Comparison of ENCODE assay signal across 34 cellular contexts in genomic region chr1:168842916-168843315, GRCh38.
DNase-seq lines count a peak whose midpoint lies in the region; ATAC-seq and TF ChIP-seq lines count a peak whose summit lies in the region.
"Had no signal": no experiment of that assay in that cellular context is flagged by ENCODE, and none has a peak within 500 bp of the region (broad histone marks: within the 10 kb centered on the region; RNA-seq: fewer than 3 reads in every experiment).

No MANE protein-coding gene starts in this region.

- H2BK15ac ChIP-seq in neuronal stem cell (ENCODE audit: low read length), result no peak overlapping the region

- H3K9ac ChIP-seq in Karpas-422 (ENCODE audit: low read length), result no peak overlapping the region
- no peak overlapping the region for H3K9ac ChIP-seq in neuronal stem cell (ENCODE audit: low read depth, low read length, poor library complexity)

- no peak overlapping the region for H2AK5ac ChIP-seq in neuronal stem cell (ENCODE audit: low read depth, low read length)

- no peaks in the 10 kb centered on the region for H3K4me1 ChIP-seq in Karpas-422 (ENCODE audit: low read length)
- H3K4me1 ChIP-seq in mucosa of descending colon (ENCODE audit: low read depth), result peaks cover 13% of the 10 kb centered on the region
- peaks cover 6% of the 10 kb centered on the region for H3K4me1 ChIP-seq in A673 (ENCODE audit: insufficient read depth, low read length, poor library complexity, severe bottlenecking)
- H3K4me1 ChIP-seq in neuronal stem cell (ENCODE audit: control insufficient read depth in 2 of 2, insufficient read depth in 1 of 2, low read depth in 1 of 2, low read length in 2 of 2), result no peaks in the 10 kb centered on the region
- H3K4me1 ChIP-seq: gastroesophageal sphincter, prostate gland, sigmoid colon, SJSA1, suprapubic skin had no signal

- H3K36me3 ChIP-seq in Karpas-422 (ENCODE audit: insufficient read depth, low read length), result no peaks in the 10 kb centered on the region
- H3K36me3 ChIP-seq in mucosa of descending colon (ENCODE audit: low read depth), result no peaks in the 10 kb centered on the region
- no peaks in the 10 kb centered on the region for H3K36me3 ChIP-seq in A673 (ENCODE audit: insufficient read depth, low read length, poor library complexity, severe bottlenecking)
- H3K36me3 ChIP-seq in neuronal stem cell (replicated peaks in 1 of 2; ENCODE audit: control insufficient read depth in 2 of 2, insufficient read depth in 2 of 2, low read length in 2 of 2), result no peaks in the 10 kb centered on the region
- H3K36me3 ChIP-seq: cardiac muscle cell, gastroesophageal sphincter, prostate gland, sigmoid colon, SJSA1, suprapubic skin had no signal

- H3K9me3 ChIP-seq in Karpas-422 (ENCODE audit: low read length), result no peaks in the 10 kb centered on the region
- no peaks in the 10 kb centered on the region for H3K9me3 ChIP-seq in mucosa of descending colon
- H3K9me3 ChIP-seq in A673 (ENCODE audit: low read depth, low read length, poor library complexity, severe bottlenecking), result no peaks in the 10 kb centered on the region
- H3K9me3 ChIP-seq in neuronal stem cell (replicated peaks in 1 of 2; ENCODE audit: control insufficient read depth in 2 of 2, insufficient read depth in 1 of 2, low read depth in 1 of 2, low read length in 2 of 2), result no peaks in the 10 kb centered on the region
- H3K9me3 ChIP-seq: gastroesophageal sphincter, prostate gland, sigmoid colon, SJSA1, suprapubic skin had no signal

- H3K18ac ChIP-seq in neuronal stem cell (ENCODE audit: low read length), result no peak overlapping the region

- H3K9me2 ChIP-seq in Karpas-422 (replicated peaks; ENCODE audit: insufficient read depth, low read length), result no peaks in the 10 kb centered on the region

- no peak overlapping the region for H4K91ac ChIP-seq in neuronal stem cell (ENCODE audit: low read depth, low read length, poor library complexity)

- H3K4me3 ChIP-seq in Karpas-422 (ENCODE audit: low read length) (no peak overlapping the region), dorsolateral prefrontal cortex (no peak overlapping the region), mucosa of descending colon (no peak overlapping the region), A673 (ENCODE audit: low read depth, low read length, poor library complexity, severe bottlenecking) (no peak overlapping the region), neuronal stem cell (ENCODE audit: low read length in 2 of 2) (no peak overlapping the region)
- H3K4me3 ChIP-seq: cardiac muscle cell, gastroesophageal sphincter, prostate gland, sigmoid colon, SJSA1, suprapubic skin had no signal

- no peak for TF ChIP-seq CTCF in dorsolateral prefrontal cortex (IDR thresholded peaks at IDR 0.05 in 54 of 56, conservative IDR thresholded peaks at IDR 0.05 in 2 of 56; ENCODE audit: low read depth in 1 of 56, partially characterized antibody in 56 of 56)
- no peak for TF ChIP-seq CTCF in mucosa of descending colon (IDR thresholded peaks at IDR 0.05)
- TF ChIP-seq CTCF in A673 (conservative IDR thresholded peaks at IDR 0.05; ENCODE audit: low read depth, low read length), result no peak

- H2BK12ac ChIP-seq in neuronal stem cell (ENCODE audit: low read length), result no peak overlapping the region

- no peak overlapping the region for H2AFZ ChIP-seq in Karpas-422 (ENCODE audit: low read length)
- H2AFZ ChIP-seq in neuronal stem cell (ENCODE audit: low read length), result no peak overlapping the region

- H3K23ac ChIP-seq in neuronal stem cell (ENCODE audit: low read depth, low read length, poor library complexity), result no peak overlapping the region

- no peaks in the 10 kb centered on the region for H4K20me1 ChIP-seq in Karpas-422 (ENCODE audit: insufficient read depth, low read depth, low read length)

- H3K27me3 ChIP-seq in Karpas-422 (ENCODE audit: low read length), result no peaks in the 10 kb centered on the region
- no peaks in the 10 kb centered on the region for H3K27me3 ChIP-seq in dorsolateral prefrontal cortex
- no peaks in the 10 kb centered on the region for H3K27me3 ChIP-seq in A673 (replicated peaks; ENCODE audit: insufficient read depth, low read depth, low read length, poor library complexity)
- H3K27me3 ChIP-seq in neuronal stem cell (ENCODE audit: control insufficient read depth in 3 of 3, insufficient read depth in 3 of 3, low read depth in 1 of 3, low read length in 3 of 3), result no peaks in the 10 kb centered on the region
- H3K27me3 ChIP-seq: cardiac muscle cell, gastroesophageal sphincter, sigmoid colon, SJSA1, suprapubic skin had no signal

- no peak overlapping the region for H2BK5ac ChIP-seq in neuronal stem cell (ENCODE audit: low read length)

- H3K27ac ChIP-seq in Karpas-422 (ENCODE audit: low read length) (no peak overlapping the region), dorsolateral prefrontal cortex (peak overlapping the region in 38 of 59 donors; percentile 13 to 88 (median 49)), A673 (ENCODE audit: low read depth, low read length, poor library complexity, severe bottlenecking) (no peak overlapping the region), neuronal stem cell (replicated peaks; ENCODE audit: low read length) (no peak overlapping the region)
- H3K27ac ChIP-seq: cardiac muscle cell, gastroesophageal sphincter, prostate gland, sigmoid colon, SJSA1, suprapubic skin had no signal

- H3K79me2 ChIP-seq in Karpas-422 (ENCODE audit: low read length), result no peaks in the 10 kb centered on the region

- CTCF ChIA-PET in A673 (lab: Charles Lee), result no interaction called here

- WGBS in neuronal stem cell (ENCODE audit: extremely low coverage in 2 of 2, insufficient read length in 2 of 2, insufficient replicate concordance in 1 of 2), 2 donors, result no CpG with 5 or more reads among the region's 2 CpGs

- H4K8ac ChIP-seq in neuronal stem cell (ENCODE audit: low read depth, low read length), result no peak overlapping the region

- ATAC-seq in mucosa of descending colon, result peak; percentile 91
- ATAC-seq: activated CD8-positive, alpha-beta T cell treated with anti-CD3 and anti-CD28 coated beads for 36 hours; gastroesophageal sphincter; left lobe of liver; Panc1; stimulated activated naive B cell treated with anti-CD40 and anti-IgM and Interleukin-4, amounts not matched to agents 10 μg/mL and 1 μg/mL and 100 μg/mL, for 72 hours had no signal

- no peak overlapping the region for H3K14ac ChIP-seq in neuronal stem cell (ENCODE audit: low read length)

- POLR2A ChIA-PET in A673 (lab: Charles Lee; ENCODE audit: low non-redundant PET), result no interaction called here

- H3K79me1 ChIP-seq in neuronal stem cell (ENCODE audit: low read depth, low read length), result no peaks in the 10 kb centered on the region

- H3K4me2 ChIP-seq in Karpas-422 (ENCODE audit: low read depth, low read length, poor library complexity, severe bottlenecking), result no peak overlapping the region
- no peak overlapping the region for H3K4me2 ChIP-seq in neuronal stem cell (ENCODE audit: insufficient read depth, low read length, poor library complexity, severe bottlenecking)

- DNase-seq in DMS153 treated with DMSO at 0.1 percent for 48 hours (lab: John Stamatoyannopoulos, UW; ENCODE audit: unreplicated experiment) (peak; percentile 34), Karpas-422 (peak; percentile 34), dorsolateral prefrontal cortex (no peak), mucosa of descending colon (no peak), anterior cingulate cortex (lab: John Stamatoyannopoulos, UW) (no peak), hippocampal formation (lab: John Stamatoyannopoulos, UW) (no peak), A673 (ENCODE audit: low spot score) (no peak), neuronal stem cell (ENCODE audit: low spot score) (no peak)
- DNase-seq: activated CD4-positive, alpha-beta T cell treated with anti-CD3 and anti-CD28 coated beads for 1 hour; activated CD8-positive, alpha-beta T cell treated with anti-CD3 and anti-CD28 coated beads for 36 hours; aorta; CD4-positive, CD25-positive, alpha-beta regulatory T cell; cortex of kidney; HCEC 1CT; hypothalamus; immature natural killer cell; KG1; MM.1S; naive B cell; NCI-H1436; NCI-H2171; NCI-H524; nucleus accumbens; sigmoid colon; stimulated activated CD4-positive, alpha-beta T cell treated with anti-CD3 and anti-CD28 coated beads, Interleukin-4, amount 100 ng/mL, for 4 hours; stimulated activated naive B cell treated with anti-CD40 and anti-IgM and Interleukin-4, amounts not matched to agents 10 μg/mL and 1 μg/mL and 100 μg/mL, for 72 hours; T-helper 1 cell had no signal

- no peak overlapping the region for H2BK120ac ChIP-seq in neuronal stem cell (ENCODE audit: low read depth, low read length)

- H3K4ac ChIP-seq in neuronal stem cell (ENCODE audit: low read length), result no peak overlapping the region

- intact Hi-C loops in dorsolateral prefrontal cortex (cut with DNase I), result no loop called here
- intact Hi-C loops in mucosa of descending colon (cut with DNase I, micrococcal nuclease), result no loop called here
- intact Hi-C loops in A673 (cut with micrococcal nuclease; ENCODE audit: unreplicated experiment), result no loop called here

- no TSS peak for BruUV-seq in A673 (replicated peaks; lab: Mats Ljungman, UMichigan)

Comparison
In these comparisons a context has a peak if more than half of its experiments do, and no peak if none do; other contexts are left out.
1. DNase-seq: peak in DMS153 treated with DMSO at 0.1 percent for 48 hours (single experiment) and Karpas-422 (single experiment); none in dorsolateral prefrontal cortex (0 of 10), mucosa of descending colon (0 of 3), anterior cingulate cortex (0 of 58), hippocampal formation (0 of 2), A673 (single experiment) and neuronal stem cell (single experiment).
2. H3K27ac ChIP-seq: peak in dorsolateral prefrontal cortex (38 of 59); none in Karpas-422 (single experiment), A673 (single experiment) and neuronal stem cell (single experiment).